Comparison of ENCODE assay signal across 10 cellular contexts in genomic region chr7:129853661-129854268, GRCh38.
A peak's percentile ranks its signal among the peaks of the same experiment; 100 is the strongest.
DNase-seq lines count a peak whose midpoint lies in the region; ATAC-seq and TF ChIP-seq lines count a peak whose summit lies in the region.
"Had no signal": no experiment of that assay in that cellular context is flagged by ENCODE, and none has a peak within 500 bp of the region (broad histone marks: within the 10 kb centered on the region; RNA-seq: fewer than 3 reads in every experiment).

No MANE protein-coding gene starts in this region.

- H3K27me3 ChIP-seq in H9 (ENCODE audit: insufficient read depth, low read length): no peaks in the 10 kb centered on the region
- no peaks in the 10 kb centered on the region for H3K27me3 ChIP-seq in Panc1 (ENCODE audit: control insufficient read depth, insufficient read depth, low read length)
- no peaks in the 10 kb centered on the region for H3K27me3 ChIP-seq in esophagus squamous epithelium
- H3K27me3 ChIP-seq in psoas muscle (ENCODE audit: insufficient read depth in 3 of 3, low read length in 2 of 3): no peaks in the 10 kb centered on the region
- H3K27me3 ChIP-seq in WERI-Rb-1 (ENCODE audit: insufficient read depth, low read depth, severe bottlenecking): no peaks in the 10 kb centered on the region

- H3K56ac ChIP-seq in H9 (ENCODE audit: insufficient read length, low read depth, low read length): no peak overlapping the region

- H2BK12ac ChIP-seq in H9 (ENCODE audit: insufficient read length, low read depth, low read length): no peak overlapping the region

- no peaks in the 10 kb centered on the region for H3K9me3 Mint-ChIP-seq in H9

- no peak overlapping the region for H3K23ac ChIP-seq in H9 (ENCODE audit: insufficient read length, low read depth, low read length)

- intact Hi-C loops in Panc1 (cut with micrococcal nuclease; ENCODE audit: unreplicated experiment) (no loop called here), esophagus squamous epithelium (cut with DNase I) (no loop called here), psoas muscle (cut with DNase I) (loop anchor here in 1 of 2 donors (10.0 kb wide), 1 partner anchor 51 kb away; no protein-coding TSS in a partner anchor), mucosa of descending colon (cut with DNase I, micrococcal nuclease) (no loop called here)

- no peak overlapping the region for H2AK5ac ChIP-seq in H9 (ENCODE audit: insufficient read length, low read length)

- DNase-seq in H9 (no peak), Panc1 (ENCODE audit: low read depth, low spot score) (no peak), esophagus squamous epithelium (lab: John Stamatoyannopoulos, UW) (no peak), psoas muscle (no peak), iPS-NIHi11 (ENCODE audit: low spot score) (no peak), WERI-Rb-1 (no peak), GDM1 (lab: John Stamatoyannopoulos, UW) (no peak), mucosa of descending colon (no peak)
- DNase-seq: activated CD4-positive, alpha-beta T cell treated with anti-CD3 and anti-CD28 coated beads, Interleukin-2, amount 50 U/mL, for 48 hours; NCI-H446 treated with DMSO at 0.1 percent for 48 hours had no signal

- H3K4me1 ChIP-seq in H9 (ENCODE audit: insufficient read depth, low read length) (no peaks in the 10 kb centered on the region; the same call in 1 of the 2 replicates), Panc1 (ENCODE audit: control insufficient read depth, insufficient read depth, low read length) (peaks cover 24% of the 10 kb centered on the region), esophagus squamous epithelium (peaks cover 8 to 74% (median 34%) of the 10 kb centered on the region in 3 donors), psoas muscle (peaks cover 37% of the 10 kb centered on the region), mucosa of descending colon (ENCODE audit: low read depth) (no peaks in the 10 kb centered on the region)

- H4K5ac ChIP-seq in H9 (ENCODE audit: insufficient read length, low read depth, low read length): no peak overlapping the region

- H3K4me1 Mint-ChIP-seq in H9: peaks cover 54 to 60% of the 10 kb centered on the region in 2 experiments

- TF ChIP-seq CTCF in H9 (conservative IDR thresholded peaks at IDR 0.05): no peak
- no peak for TF ChIP-seq CTCF in Panc1 (IDR thresholded peaks at IDR 0.05)
- TF ChIP-seq CTCF in esophagus squamous epithelium (IDR thresholded peaks at IDR 0.05): no peak
- no peak for TF ChIP-seq CTCF in psoas muscle (IDR thresholded peaks at IDR 0.05)
- no peak for TF ChIP-seq CTCF in WERI-Rb-1 (IDR thresholded peaks at IDR 0.05; ENCODE audit: low read depth, low read length)
- no peak for TF ChIP-seq CTCF in mucosa of descending colon (IDR thresholded peaks at IDR 0.05)

- H4K8ac ChIP-seq in H9 (replicated peaks; ENCODE audit: insufficient read length, low read depth, low read length): no peak overlapping the region

- POLR2A ChIA-PET in Panc1 (lab: Charles Lee): no interaction called here

- H4K20me1 ChIP-seq in H9 (ENCODE audit: control insufficient read depth, insufficient read depth, insufficient read length): no peaks in the 10 kb centered on the region

- H3K27ac ChIP-seq in H9 (ENCODE audit: insufficient read length, low read depth, low read length): no peak overlapping the region
- H3K27ac ChIP-seq in Panc1 (ENCODE audit: low read length): peak overlapping the region; percentile 5; the same call in 1 of the 2 replicates
- peak overlapping the region; percentile 48 to 69 (median 60) for H3K27ac ChIP-seq in esophagus squamous epithelium
- peak overlapping the region; percentile 19 for H3K27ac ChIP-seq in psoas muscle
- H3K27ac ChIP-seq in WERI-Rb-1: no peak overlapping the region

- H3K4me3 ChIP-seq in Panc1 (ENCODE audit: low read depth in 2 of 2, low read length in 2 of 2) (no peak overlapping the region), esophagus squamous epithelium (no peak overlapping the region), psoas muscle (no peak overlapping the region), WERI-Rb-1 (ENCODE audit: low read depth, low read length) (no peak overlapping the region), mucosa of descending colon (no peak overlapping the region)

- H2AFZ ChIP-seq in H9 (ENCODE audit: low read length): no peak overlapping the region

- no peak overlapping the region for H4K91ac ChIP-seq in H9 (ENCODE audit: insufficient read length, low read depth, low read length)

- no peaks in the 10 kb centered on the region for H3K27me3 Mint-ChIP-seq in H9 (ENCODE audit: low read depth)

- peaks cover 0 to 8% (median 2%) of the 10 kb centered on the region in 3 experiments; a peak in 4 of 7 replicates for H3K36me3 Mint-ChIP-seq in H9 (ENCODE audit: insufficient read depth in 1 of 3, low read depth in 3 of 3)

- no peak overlapping the region for H3K18ac ChIP-seq in H9 (ENCODE audit: insufficient read length, low read depth, low read length)

- H3K79me2 ChIP-seq in H9 (ENCODE audit: insufficient read depth, low read length): no peaks in the 10 kb centered on the region

- H3K27ac Mint-ChIP-seq in H9: peak overlapping the region in 2 of 3 experiments; percentile 13 to 18; a peak in 3 of 7 replicates

- no peak overlapping the region for H2BK15ac ChIP-seq in H9 (ENCODE audit: low read depth, low read length)

- H3T11ph ChIP-seq in H9 (ENCODE audit: low read length): no peak overlapping the region

- H3K9me3 ChIP-seq in H9 (ENCODE audit: control insufficient read depth, low read depth, low read length): no peaks in the 10 kb centered on the region
- no peaks in the 10 kb centered on the region for H3K9me3 ChIP-seq in Panc1 (ENCODE audit: control insufficient read depth, insufficient read depth, low read depth, low read length)
- no peaks in the 10 kb centered on the region for H3K9me3 ChIP-seq in esophagus squamous epithelium
- H3K9me3 ChIP-seq in psoas muscle: no peaks in the 10 kb centered on the region
- H3K9me3 ChIP-seq in WERI-Rb-1 (ENCODE audit: severe bottlenecking): no peaks in the 10 kb centered on the region
- H3K9me3 ChIP-seq in mucosa of descending colon: no peaks in the 10 kb centered on the region

- in situ Hi-C loops in Panc1 (cut with HindIII; ENCODE audit: low pct_unique_long_range_greater_than_20kb, low sequenced_read_pairs): no loop called here

- H3K36me3 ChIP-seq in Panc1 (ENCODE audit: control insufficient read depth, insufficient read depth, low read length) (no peaks in the 10 kb centered on the region; the same call in 1 of the 2 replicates), esophagus squamous epithelium (peaks cover 0 to 15% (median 0%) of the 10 kb centered on the region in 3 donors), psoas muscle (ENCODE audit: insufficient read depth in 1 of 2, low read depth in 1 of 2) (peaks cover 6 to 13% of the 10 kb centered on the region in 2 donors), WERI-Rb-1 (no peaks in the 10 kb centered on the region), mucosa of descending colon (ENCODE audit: low read depth) (no peaks in the 10 kb centered on the region)

- WGBS in H9 (ENCODE audit: extremely low coverage, insufficient read length, low lambda C conversion rate): no CpG with 5 or more reads among the region's 6 CpGs
- 9 to 25% methylated on average over 5 to 6 of the region's 6 CpGs for WGBS in esophagus squamous epithelium, 2 donors
- 64 to 72% (median 70%) methylated on average over 6 of the region's 6 CpGs for WGBS in psoas muscle, 3 donors

- no peaks in the 10 kb centered on the region for H3K23me2 ChIP-seq in H9 (ENCODE audit: insufficient read length, low read depth, low read length, poor library complexity, severe bottlenecking)

- H3K79me1 ChIP-seq in H9 (ENCODE audit: insufficient read depth, low read depth, low read length, poor library complexity, severe bottlenecking): no peaks in the 10 kb centered on the region

- no peak overlapping the region for H3K4me2 ChIP-seq in H9 (ENCODE audit: insufficient read depth, insufficient read length, low read length)

- H2BK120ac ChIP-seq in H9 (ENCODE audit: low read depth, low read length, poor library complexity, severe bottlenecking): no peak overlapping the region

- no peak overlapping the region for H2BK5ac ChIP-seq in H9 (ENCODE audit: insufficient read length, low read length)

- ATAC-seq in Panc1 (no peak), psoas muscle (peak; percentile 17 to 67 (median 58)), mucosa of descending colon (no peak)

- no peak overlapping the region for H3K4ac ChIP-seq in H9 (ENCODE audit: low read depth, low read length)

- CTCF ChIA-PET in Panc1 (lab: Charles Lee): no interaction called here

- H2BK20ac ChIP-seq in H9 (ENCODE audit: low read depth, low read length, poor library complexity, severe bottlenecking): no peak overlapping the region

- H3K9ac ChIP-seq in H9 (ENCODE audit: extremely low read depth, insufficient read length, low read length): no peak overlapping the region

- BruUV-seq in Panc1 (replicated peaks; lab: Mats Ljungman, UMichigan): TSS peak; percentile 32

- H3K14ac ChIP-seq in H9 (ENCODE audit: insufficient read depth, low read length): no peak overlapping the region

- H3K4me3 Mint-ChIP-seq in H9: no peak overlapping the region

- TF ChIP-seq POLR2A in esophagus squamous epithelium (IDR thresholded peaks at IDR 0.05): no peak

Comparison
In these comparisons a context has a peak if more than half of its experiments do, and no peak if none do; other contexts are left out.
1. H3K27ac ChIP-seq: peak in Panc1 (single experiment), esophagus squamous epithelium (4 of 4) and psoas muscle (single experiment); none in H9 (single experiment) and WERI-Rb-1 (single experiment).
2. ATAC-seq: peak in psoas muscle (4 of 4); none in Panc1 (single experiment) and mucosa of descending colon (single experiment).